ENCODE assay signal across 12 cellular contexts in the genomic region with DNA sequence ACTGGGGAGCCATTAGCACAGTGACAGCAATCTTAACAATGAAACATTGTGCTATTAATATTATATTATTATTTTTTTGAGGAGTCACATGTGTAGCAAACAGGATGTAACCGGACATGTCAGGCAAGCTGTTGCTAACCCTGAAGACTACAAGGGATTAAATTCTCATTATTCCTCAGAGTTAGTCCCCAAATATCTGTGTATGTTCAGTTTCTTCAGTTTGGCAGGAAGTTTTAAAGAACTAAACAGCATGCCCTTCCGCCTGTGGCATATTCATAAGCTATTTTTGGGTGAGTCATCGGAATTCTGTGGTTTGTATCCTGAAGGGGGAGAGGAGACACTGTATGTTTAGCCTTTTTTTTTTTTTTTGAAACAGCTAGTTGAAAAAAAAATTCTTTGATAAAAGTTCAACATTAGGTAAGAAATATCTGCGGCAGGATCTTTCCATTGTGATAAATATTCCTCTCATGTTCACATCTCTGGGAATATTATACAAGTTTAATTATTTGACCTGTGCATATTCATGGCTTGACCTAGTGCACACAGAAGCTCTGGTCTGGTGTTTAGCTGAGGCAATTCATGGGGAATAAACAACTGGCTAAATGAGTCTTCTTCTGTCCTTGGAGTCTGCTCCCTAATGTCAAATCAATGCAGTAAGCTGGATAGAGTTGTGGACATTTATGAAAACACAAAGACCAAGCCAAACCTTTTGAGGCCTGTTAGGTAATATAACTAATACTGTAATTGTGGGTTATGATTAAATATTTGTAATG.
A peak's percentile ranks its signal among the peaks of the same experiment; 100 is the strongest.
DNase-seq lines count a peak whose midpoint lies in the region; ATAC-seq and TF ChIP-seq lines count a peak whose summit lies in the region.
"Had no signal": no experiment of that assay in that cellular context is flagged by ENCODE, and none has a peak within 500 bp of the region (broad histone marks: within the 10 kb centered on the region; RNA-seq: fewer than 3 reads in every experiment).

No MANE protein-coding gene starts in this region.

- DNase-seq in CD1c-positive myeloid dendritic cell (ENCODE audit: extremely low spot score) (peak; percentile 41), NCI-H460 (ENCODE audit: extremely low read depth, low read depth) (peak; percentile 76), dermis blood vessel endothelial cell (peak; percentile 92), myocyte (ENCODE audit: low read depth) (peak; percentile 98), ascending aorta (ENCODE audit: low spot score in 2 of 2) (no peak)
- no peak for DNase-seq in stimulated activated naive B cell treated with anti-CD40 and anti-IgM and Interleukin-4, amounts not matched to agents 10 μg/mL and 1 μg/mL and 100 μg/mL, for 72 hours
- DNase-seq: activated CD8-positive, alpha-beta memory T cell treated with anti-CD3 and anti-CD28 coated beads for 24 hours; Right ventricle myocardium superior; sigmoid colon; stomach had no signal

- H3K36me3 ChIP-seq in ascending aorta: no peaks in the 10 kb centered on the region
- H3K36me3 ChIP-seq: sigmoid colon, stomach had no signal

- H3K36me3 Mint-ChIP-seq in stimulated activated naive B cell treated with anti-CD40 and anti-IgM and Interleukin-4, amounts not matched to agents 10 μg/mL and 1 μg/mL and 100 μg/mL, for 72 hours: peaks cover 5 to 8% of the 10 kb centered on the region in 2 donors

- H3K27ac ChIP-seq in ascending aorta: no peak overlapping the region
- H3K27ac ChIP-seq: sigmoid colon had no signal

- no peaks in the 10 kb centered on the region for H3K9me3 ChIP-seq in ascending aorta
- H3K9me3 ChIP-seq: sigmoid colon, stomach had no signal

- H3K4me1 Mint-ChIP-seq in stimulated activated naive B cell treated with anti-CD40 and anti-IgM and Interleukin-4, amounts not matched to agents 10 μg/mL and 1 μg/mL and 100 μg/mL, for 72 hours: peaks cover 22 to 59% of the 10 kb centered on the region in 2 donors

- no peaks in the 10 kb centered on the region for H3K27me3 ChIP-seq in ascending aorta
- H3K27me3 ChIP-seq: sigmoid colon, stomach had no signal

- peaks cover 0 to 3% of the 10 kb centered on the region in 2 donors for H3K9me3 Mint-ChIP-seq in stimulated activated naive B cell treated with anti-CD40 and anti-IgM and Interleukin-4, amounts not matched to agents 10 μg/mL and 1 μg/mL and 100 μg/mL, for 72 hours

- H3K27ac Mint-ChIP-seq in stimulated activated naive B cell treated with anti-CD40 and anti-IgM and Interleukin-4, amounts not matched to agents 10 μg/mL and 1 μg/mL and 100 μg/mL, for 72 hours: no peak overlapping the region

- no peak overlapping the region for H3K4me3 ChIP-seq in ascending aorta
- H3K4me3 ChIP-seq: sigmoid colon, stomach had no signal

- no peak for TF ChIP-seq CTCF in ascending aorta (IDR thresholded peaks at IDR 0.05)

- intact Hi-C loops in ascending aorta (cut with DNase I): no loop called here

- no peaks in the 10 kb centered on the region for H3K4me1 ChIP-seq in ascending aorta

- no peaks in the 10 kb centered on the region for H3K27me3 Mint-ChIP-seq in stimulated activated naive B cell treated with anti-CD40 and anti-IgM and Interleukin-4, amounts not matched to agents 10 μg/mL and 1 μg/mL and 100 μg/mL, for 72 hours

- no peak overlapping the region for H3K4me3 Mint-ChIP-seq in stimulated activated naive B cell treated with anti-CD40 and anti-IgM and Interleukin-4, amounts not matched to agents 10 μg/mL and 1 μg/mL and 100 μg/mL, for 72 hours

- ATAC-seq in GM21737 (IDR thresholded peaks at IDR 0.05; ENCODE audit: unreplicated experiment) (no peak), HG02981 (IDR thresholded peaks at IDR 0.05; ENCODE audit: unreplicated experiment) (no peak)
- no peak for ATAC-seq in stimulated activated naive B cell treated with anti-CD40 and anti-IgM and Interleukin-4, amounts not matched to agents 10 μg/mL and 1 μg/mL and 100 μg/mL, for 72 hours (replicated peaks)

Comparison
In these comparisons a context has a peak if more than half of its experiments do, and no peak if none do; other contexts are left out.
1. DNase-seq: peak in CD1c-positive myeloid dendritic cell (single experiment), NCI-H460 (single experiment), dermis blood vessel endothelial cell (single experiment) and myocyte (single experiment); none in ascending aorta (0 of 2) and stimulated activated naive B cell treated with anti-CD40 and anti-IgM and Interleukin-4, amounts not matched to agents 10 μg/mL and 1 μg/mL and 100 μg/mL, for 72 hours (single experiment).